In genomic region chr9:94922098-94922607, GRCh38 we compare ENCODE assay signal across 8 cellular contexts.
A peak's percentile ranks its signal among the peaks of the same experiment; 100 is the strongest.
DNase-seq lines count a peak whose midpoint lies in the region; ATAC-seq and TF ChIP-seq lines count a peak whose summit lies in the region.

No MANE protein-coding gene starts in this region.

- no peaks in the 10 kb centered on the region for H3K9me2 ChIP-seq in SK-N-SH

- H3K4me2 ChIP-seq in SK-N-SH = peak overlapping the region; percentile 85

- H3K4me1 ChIP-seq in SK-N-SH (ENCODE audit: control insufficient read depth in 1 of 2, insufficient read depth in 2 of 2, low read depth in 1 of 2, low read length in 1 of 2) (peaks cover 36 to 71% of the 10 kb centered on the region in 2 experiments), foreskin keratinocyte (peaks cover 38% of the 10 kb centered on the region), rectal smooth muscle tissue (ENCODE audit: control insufficient read depth, insufficient read depth, low read length) (peaks cover 22% of the 10 kb centered on the region)

- H3K36me3 ChIP-seq in SK-N-SH (replicated peaks in 1 of 2; ENCODE audit: control insufficient read depth in 1 of 2, insufficient read depth in 2 of 2, low read length in 1 of 2) = peaks cover 0 to 6% of the 10 kb centered on the region in 2 experiments
- H3K36me3 ChIP-seq in rectal smooth muscle tissue (ENCODE audit: control insufficient read depth, insufficient read depth, low read length) = no peaks in the 10 kb centered on the region

- CTCF ChIA-PET in SK-N-SH (lab: Yijun Ruan, JAX) = interaction anchor here (0.8 to 1.5 kb wide), 3 partner anchors 86 to 210 kb away, joined by 3 to 5 read pairs (median 4); no protein-coding TSS in a partner anchor

- H2AFZ ChIP-seq in SK-N-SH (ENCODE audit: low read depth) = no peak overlapping the region

- H3K9ac ChIP-seq in SK-N-SH (peak overlapping the region; percentile 82), rectal smooth muscle tissue (ENCODE audit: low read length) (no peak overlapping the region)

- H3K79me2 ChIP-seq in SK-N-SH (ENCODE audit: insufficient read depth) = peaks cover 32% of the 10 kb centered on the region; the same call in 1 of the 2 replicates

- TF ChIP-seq CTCF in SK-N-SH (IDR thresholded peaks at IDR 0.05) (no peak), foreskin keratinocyte (conservative IDR thresholded peaks at IDR 0.05) (no peak)

- 29% methylated on average over 7 of the region's 10 CpGs for WGBS in SK-N-SH (ENCODE audit: low lambda C conversion rate)

- no peaks in the 10 kb centered on the region for H3K27me3 ChIP-seq in SK-N-SH (ENCODE audit: insufficient read depth)
- H3K27me3 ChIP-seq in foreskin keratinocyte = no peaks in the 10 kb centered on the region
- H3K27me3 ChIP-seq in rectal smooth muscle tissue (ENCODE audit: control insufficient read depth, insufficient read depth, low read length) = no peaks in the 10 kb centered on the region

- H3K4me3 ChIP-seq in SK-N-SH (ENCODE audit: low read depth in 2 of 2, low read length in 1 of 2) = peak overlapping the region; percentile 13 to 15; a peak in 3 of 4 replicates
- no peak overlapping the region for H3K4me3 ChIP-seq in rectal smooth muscle tissue (ENCODE audit: low read length)

- no peaks in the 10 kb centered on the region for H4K20me1 ChIP-seq in SK-N-SH (ENCODE audit: insufficient read depth)

- no peak for TF ChIP-seq RAD21 in SK-N-SH (IDR thresholded peaks at IDR 0.05; ENCODE audit: low read length)

- no peaks in the 10 kb centered on the region for H3K9me3 ChIP-seq in SK-N-SH

- H3F3A ChIP-seq in SK-N-SH (replicated peaks; ENCODE audit: insufficient read depth) = peaks cover 47% of the 10 kb centered on the region

- ATAC-seq in foreskin keratinocyte = no peak
- ATAC-seq in GM21786 (IDR thresholded peaks at IDR 0.05; ENCODE audit: unreplicated experiment) = no peak
- no peak for ATAC-seq in GM21360 (IDR thresholded peaks at IDR 0.05; ENCODE audit: unreplicated experiment)

- peak overlapping the region; percentile 97 to 98 for H3K27ac ChIP-seq in SK-N-SH (ENCODE audit: low read depth in 2 of 2, low read length in 1 of 2)
- H3K27ac ChIP-seq in foreskin keratinocyte = peak overlapping the region; percentile 19
- peak overlapping the region; percentile 75 for H3K27ac ChIP-seq in rectal smooth muscle tissue (ENCODE audit: low read depth, low read length)

- DNase-seq in GM04504 (ENCODE audit: low read depth) (peak; percentile 88), SK-N-SH (no peak), foreskin keratinocyte (peak in 1 of 2 donors; percentile 67), SHP77 treated with DMSO at 0.1 percent for 48 hours (lab: John Stamatoyannopoulos, UW) (no peak)
- no peak for DNase-seq in activated CD4-positive, alpha-beta T cell treated with anti-CD3 and anti-CD28 coated beads, Interleukin-2, amount 50 U/mL, for 1 hour

- POLR2A ChIA-PET in SK-N-SH (lab: Yijun Ruan, JAX) = no interaction called here

- peak in 1 of 2 experiments; percentile 95; a peak in 3 of 4 replicates for TF ChIP-seq EP300 in SK-N-SH (IDR thresholded peaks at IDR 0.05; ENCODE audit: borderline replicate concordance in 1 of 2, low read depth in 1 of 2, low read length in 1 of 2)

TF ChIP-seq in SK-N-SH, 30 proteins besides CTCF, POLR2A, EP300 and RAD21 (continues in another document):
- TF ChIP-seq FOXM1 (IDR thresholded peaks at IDR 0.05; ENCODE audit: low read depth) (0 out of 2 replicates have a peak, but pooled peaks have one; percentile 34), EZH2phosphoT487 (IDR thresholded peaks at IDR 0.05; ENCODE audit: borderline replicate concordance, low read depth) (no peak), MAX (IDR thresholded peaks at IDR 0.05; ENCODE audit: low read depth) (peak; percentile 89), TEAD4 (IDR thresholded peaks at IDR 0.05; ENCODE audit: borderline replicate concordance, insufficient read depth) (peak; percentile 96), SIN3A (IDR thresholded peaks at IDR 0.05; ENCODE audit: borderline replicate concordance, low read depth, low read length) (peak; percentile 30; the same call in 1 of the 2 replicates), MEF2A (IDR thresholded peaks at IDR 0.05; ENCODE audit: borderline replicate concordance, low read depth) (peak; percentile 66; the same call in 1 of the 2 replicates), NRF1 (IDR thresholded peaks at IDR 0.05; ENCODE audit: low read depth, low read length) (no peak), MXI1 (IDR thresholded peaks at IDR 0.05; ENCODE audit: low read depth, low read length) (no peak), FOSL2 (IDR thresholded peaks at IDR 0.05; ENCODE audit: borderline replicate concordance, low read depth) (peak; percentile 74; the same call in 1 of the 2 replicates), RFX5 (IDR thresholded peaks at IDR 0.05; ENCODE audit: low read length) (no peak), POLR2AphosphoS5 (IDR thresholded peaks at IDR 0.05; ENCODE audit: low read depth, low read length) (peak; percentile 71; the same call in 1 of the 2 replicates), YY1 (IDR thresholded peaks at IDR 0.05; ENCODE audit: low read depth) (peak; percentile 38; the same call in 1 of the 2 replicates), SMC3 (IDR thresholded peaks at IDR 0.05; ENCODE audit: low read depth, low read length) (no peak), TCF12 (IDR thresholded peaks at IDR 0.05) (peak; percentile 92), CHD2 (IDR thresholded peaks at IDR 0.05; ENCODE audit: low read length, partially characterized antibody) (no peak), GATA2 (CRISPR knock-in tag; IDR thresholded peaks at IDR 0.05) (no peak), RXRA (IDR thresholded peaks at IDR 0.05; ENCODE audit: borderline replicate concordance, low read depth) (peak; percentile 71; the same call in 1 of the 2 replicates), JUND (IDR thresholded peaks at IDR 0.05) (peak; percentile 86), REST (IDR thresholded peaks at IDR 0.05; ENCODE audit: low read depth, low read length) (peak; percentile 11; the same call in 1 of the 2 replicates), ELF1 (IDR thresholded peaks at IDR 0.05) (0 out of 2 replicates have a peak, but pooled peaks have one; percentile 24), TAF1 (IDR thresholded peaks at IDR 0.05; ENCODE audit: borderline replicate concordance, low read depth, low read length) (0 out of 2 replicates have a peak, but pooled peaks have one; percentile 10), RCOR1 (IDR thresholded peaks at IDR 0.05; ENCODE audit: low read length) (peak; percentile 11; the same call in 1 of the 2 replicates), NFIC (IDR thresholded peaks at IDR 0.05; ENCODE audit: borderline replicate concordance) (peak; percentile 96), GABPA (IDR thresholded peaks at IDR 0.05; ENCODE audit: low read depth) (peak; percentile 30; the same call in 1 of the 2 replicates), FOXJ3 (CRISPR knock-in tag; IDR thresholded peaks at IDR 0.05) (no peak)
- TF ChIP-seq, protein P1, sequence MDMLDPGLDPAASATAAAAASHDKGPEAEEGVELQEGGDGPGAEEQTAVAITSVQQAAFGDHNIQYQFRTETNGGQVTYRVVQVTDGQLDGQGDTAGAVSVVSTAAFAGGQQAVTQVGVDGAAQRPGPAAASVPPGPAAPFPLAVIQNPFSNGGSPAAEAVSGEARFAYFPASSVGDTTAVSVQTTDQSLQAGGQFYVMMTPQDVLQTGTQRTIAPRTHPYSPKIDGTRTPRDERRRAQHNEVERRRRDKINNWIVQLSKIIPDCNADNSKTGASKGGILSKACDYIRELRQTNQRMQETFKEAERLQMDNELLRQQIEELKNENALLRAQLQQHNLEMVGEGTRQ (IDR thresholded peaks at IDR 0.05; ENCODE audit: borderline replicate concordance, low read depth, low read length) = no peak
- TF ChIP-seq, protein P2, sequence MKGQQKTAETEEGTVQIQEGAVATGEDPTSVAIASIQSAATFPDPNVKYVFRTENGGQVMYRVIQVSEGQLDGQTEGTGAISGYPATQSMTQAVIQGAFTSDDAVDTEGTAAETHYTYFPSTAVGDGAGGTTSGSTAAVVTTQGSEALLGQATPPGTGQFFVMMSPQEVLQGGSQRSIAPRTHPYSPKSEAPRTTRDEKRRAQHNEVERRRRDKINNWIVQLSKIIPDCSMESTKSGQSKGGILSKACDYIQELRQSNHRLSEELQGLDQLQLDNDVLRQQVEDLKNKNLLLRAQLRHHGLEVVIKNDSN (IDR thresholded peaks at IDR 0.05; ENCODE audit: borderline replicate concordance, low read depth) = no peak

Comparison
In these comparisons a context has a peak if more than half of its experiments do, and no peak if none do; other contexts are left out.
1. H3K27ac ChIP-seq: peak in every context shown above with its lines; median percentile 98 in SK-N-SH; 75 in rectal smooth muscle tissue; 19 in foreskin keratinocyte.